ENCODE assay signal across 8 cellular contexts in genomic region chr17:58219007-58219788, GRCh38. TPM values are rescaled to one million over a fixed set of nuclear protein-coding genes. Genes with fewer than 3 reads are reported as not detected.
DNase-seq lines count a peak whose midpoint lies in the region; ATAC-seq and TF ChIP-seq lines count a peak whose summit lies in the region.

Gene MKS1, minus strand, starts transcription at chr17:58219255. Its CDS starts 25 bp downstream, at chr17:58219230.

- ATAC-seq in CD4-positive, alpha-beta T cell (ENCODE audit: poor library complexity), result peak; percentile 97
- peak; percentile 91 for ATAC-seq in GM19395 (IDR thresholded peaks at IDR 0.05; ENCODE audit: unreplicated experiment)
- ATAC-seq in HG03558 (IDR thresholded peaks at IDR 0.05; ENCODE audit: extremely low read depth, unreplicated experiment), result peak; percentile 81

- 3% methylated on average over 56 of the region's 56 CpGs for WGBS in liver

- intact Hi-C loops in CD4-positive, alpha-beta T cell (cut with DNase I, micrococcal nuclease), result loop anchor here (1.0 to 5.0 kb wide), 8 partner anchors 30 to 888 kb away; partner anchors contain the start of genes MRPS23 (in 1 of the 2), SRSF1 (in 1 of the 2) and TRIM37 (in 1 of the 2)

- H3K4me3 Mint-ChIP-seq in CD4-positive, alpha-beta T cell, result peak within 1 kb of the TSS; percentile 90

- peak within 1 kb of the TSS; percentile 86 to 100 (median 94) for H3K4me3 ChIP-seq in liver (ENCODE audit: low read depth in 1 of 3, low read length in 3 of 3)

- no peaks in the 10 kb centered on the region for H3K27me3 Mint-ChIP-seq in CD4-positive, alpha-beta T cell

- peak; percentile 92 to 96 (median 95) for DNase-seq in CD4-positive, alpha-beta T cell
- peak; percentile 95 for DNase-seq in NCI-H748 (lab: John Stamatoyannopoulos, UW; ENCODE audit: unreplicated experiment)
- DNase-seq in activated CD4-positive, alpha-beta T cell treated with anti-CD3 and anti-CD28 coated beads, Interleukin-2, amount 50 U/mL, for 24 hours (ENCODE audit: low read depth in 1 of 2, low spot score in 1 of 2), result peak; percentile 92 to 94
- DNase-seq in dermis blood vessel endothelial cell, result peak; percentile 96
- peak; percentile 96 for DNase-seq in stimulated activated CD4-positive, alpha-beta T cell treated with anti-CD3 and anti-CD28 coated beads, Interleukin-4, amount 100 ng/mL, for 1 hour

- peaks cover 27% of the 10 kb centered on the region for H3K36me3 Mint-ChIP-seq in CD4-positive, alpha-beta T cell (ENCODE audit: low read depth)

- TF ChIP-seq RAD21 in liver (IDR thresholded peaks at IDR 0.05), result no peak

- H3K27ac Mint-ChIP-seq in CD4-positive, alpha-beta T cell, result peak within 1 kb of the TSS; percentile 90

- peaks cover 0 to 9% (median 3%) of the 10 kb centered on the region in 4 donors for H3K36me3 ChIP-seq in liver (ENCODE audit: control insufficient read depth in 4 of 4, insufficient read depth in 3 of 4, low read depth in 1 of 4, low read length in 3 of 4)

- CTCF ChIA-PET in CD4-positive, alpha-beta T cell (lab: Charles Lee), result interaction anchor here (1.0 to 1.6 kb wide), 2 partner anchors 72 to 198 kb away, joined by 3 to 4 read pairs; partner anchors contain the start of gene RNF43

- H3K4me1 ChIP-seq in liver (ENCODE audit: control insufficient read depth in 4 of 4, insufficient read depth in 4 of 4, low read length in 3 of 4), result peaks cover 0 to 13% (median 2%) of the 10 kb centered on the region in 4 donors

- H3K9ac ChIP-seq in liver (ENCODE audit: low read depth in 1 of 2, low read length in 2 of 2), result peak within 1 kb of the TSS; percentile 76

- H3K27ac ChIP-seq in CD4-positive, alpha-beta T cell (ENCODE audit: low read depth, low read length), result peak within 1 kb of the TSS; percentile 62
- H3K27ac ChIP-seq in liver (ENCODE audit: low read depth in 1 of 2, low read length in 2 of 2), result peak within 1 kb of the TSS; percentile 32 to 70

- POLR2A ChIA-PET in CD4-positive, alpha-beta T cell (lab: Charles Lee), result interaction anchor here (0.5 to 1.8 kb wide), 16 partner anchors 18 to 1134 kb away, joined by 3 to 10 read pairs (median 3); partner anchors contain the start of genes AKAP1, DYNLL2, HSF5 and MRPS23

- peaks cover 25% of the 10 kb centered on the region for H3K4me1 Mint-ChIP-seq in CD4-positive, alpha-beta T cell (ENCODE audit: low read depth)

- H3K9me3 Mint-ChIP-seq in CD4-positive, alpha-beta T cell, result no peaks in the 10 kb centered on the region

- no peaks in the 10 kb centered on the region for H3K9me3 ChIP-seq in CD4-positive, alpha-beta T cell (ENCODE audit: control insufficient read depth, low read length)
- no peaks in the 10 kb centered on the region for H3K9me3 ChIP-seq in liver (ENCODE audit: control insufficient read depth in 4 of 4, low read length in 3 of 4)

- peak; percentile 78 for TF ChIP-seq CTCF in CD4-positive, alpha-beta T cell (IDR thresholded peaks at IDR 0.05)
- peak; percentile 67 for TF ChIP-seq CTCF in liver (IDR thresholded peaks at IDR 0.05; ENCODE audit: low read depth, low read length, missing input control)

- H3K27me3 ChIP-seq in CD4-positive, alpha-beta T cell (ENCODE audit: control insufficient read depth, insufficient read depth, low read length), result no peaks in the 10 kb centered on the region
- no peaks in the 10 kb centered on the region for H3K27me3 ChIP-seq in liver (ENCODE audit: control insufficient read depth in 4 of 4, insufficient read depth in 4 of 4, low read length in 3 of 4)

TF ChIP-seq in liver, 16 proteins besides CTCF, POLR2A, EP300 and RAD21:
- peak; percentile 19 for TF ChIP-seq SP1 (IDR thresholded peaks at IDR 0.05)
- TF ChIP-seq FOXA2 (IDR thresholded peaks at IDR 0.05), result no peak
- TF ChIP-seq TAF1 (conservative IDR thresholded peaks at IDR 0.05), result peak; percentile 29
- no peak for TF ChIP-seq HNF4G (IDR thresholded peaks at IDR 0.05)
- peak; percentile 99 for TF ChIP-seq YY1 (IDR thresholded peaks at IDR 0.05)
- TF ChIP-seq GABPA (IDR thresholded peaks at IDR 0.05 in 1 of 2, conservative IDR thresholded peaks at IDR 0.05 in 1 of 2), result peak in 1 of 2 donors; percentile 87

RNA-seq across cellular contexts. Expression of gene MKS1, which starts in this region (rescaled TPM):
- 1 to 10 TPM; 4.6 to 6.4 TPM for total RNA-seq in CD4-positive, alpha-beta T cell
- 10.2 and 13.4 TPM in 2 replicates for total RNA-seq in dermis blood vessel endothelial cell
- 1 to 10 TPM; 5.7 to 7.9 TPM for total RNA-seq in liver
- polyA plus RNA-seq in liver, result 1 to 10 TPM; 4.4 to 4.5 TPM

Comparison
In these comparisons a context has a peak if more than half of its experiments do, and no peak if none do; other contexts are left out.
1. Peak in every context shown above with its lines: DNase-seq, ATAC-seq, H3K4me3 ChIP-seq and H3K27ac ChIP-seq.